ENCODE assay signal across 8 cellular contexts in the genomic region with DNA sequence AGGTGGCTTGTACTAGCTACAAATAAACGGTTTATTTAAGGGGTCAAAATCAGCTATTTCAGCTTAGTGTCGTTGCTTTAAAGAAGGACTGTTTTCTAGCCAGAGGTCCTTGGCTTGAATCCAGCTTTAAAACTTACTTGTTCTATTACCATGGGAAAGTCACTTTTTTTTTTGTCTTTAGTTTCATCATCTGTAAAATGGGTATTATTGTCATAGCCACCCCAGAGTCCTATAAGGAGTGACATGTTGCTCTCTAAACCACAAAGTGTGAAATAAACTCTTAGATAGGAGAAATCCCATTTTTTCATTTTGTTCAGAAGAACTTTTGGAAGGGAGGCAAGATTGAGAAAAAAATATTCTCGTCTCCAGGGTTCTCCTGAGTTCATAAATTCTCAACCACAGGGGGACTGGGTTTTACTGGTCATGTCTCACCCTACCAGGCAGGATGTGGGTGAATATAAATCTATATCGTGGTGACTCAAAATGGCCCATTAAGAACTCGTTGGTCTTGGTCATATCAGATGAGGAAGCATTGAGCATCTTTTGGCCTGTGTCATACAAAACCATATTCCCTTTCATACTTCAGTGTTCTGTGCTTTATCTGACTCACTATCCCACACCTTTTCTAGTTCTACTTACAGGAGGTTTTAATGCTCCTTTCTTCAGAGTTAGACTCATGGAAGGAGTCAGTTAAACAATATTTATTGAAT.
DNase-seq lines count a peak whose midpoint lies in the region; ATAC-seq and TF ChIP-seq lines count a peak whose summit lies in the region.

No MANE protein-coding gene starts in this region.

- no peak overlapping the region for H2AFZ ChIP-seq in mammary epithelial cell (ENCODE audit: low read depth, low read length)

- H3K4me1 ChIP-seq in mammary epithelial cell (ENCODE audit: insufficient read depth, low read length) (peaks cover 4% of the 10 kb centered on the region), breast epithelium (no peaks in the 10 kb centered on the region), suprapubic skin (peaks cover 5% of the 10 kb centered on the region), right cardiac atrium (ENCODE audit: control insufficient read depth, insufficient read depth, low read length) (no peaks in the 10 kb centered on the region)

- no peak for TF ChIP-seq POLR2A in breast epithelium (IDR thresholded peaks at IDR 0.05)
- no peak for TF ChIP-seq POLR2A in suprapubic skin (IDR thresholded peaks at IDR 0.05)

- H3K9me3 ChIP-seq in mammary epithelial cell (replicated peaks; ENCODE audit: insufficient read depth, low read length) = no peaks in the 10 kb centered on the region
- H3K9me3 ChIP-seq in breast epithelium = peaks cover 0 to 13% of the 10 kb centered on the region in 2 donors
- H3K9me3 ChIP-seq in suprapubic skin = no peaks in the 10 kb centered on the region
- H3K9me3 ChIP-seq in right cardiac atrium (ENCODE audit: control insufficient read depth, low read length) = no peaks in the 10 kb centered on the region

- CTCF ChIA-PET in mammary epithelial cell (lab: Charles Lee; ENCODE audit: low non-redundant PET) = no interaction called here

- no peak overlapping the region for H3K9ac ChIP-seq in mammary epithelial cell (ENCODE audit: insufficient read depth, low read length)

- in situ Hi-C loops in mammary epithelial cell (cut with MboI; ENCODE audit: low sequenced_read_pairs in 2 of 2) = no loop called here

- no peak overlapping the region for H3K27ac ChIP-seq in mammary epithelial cell (ENCODE audit: insufficient read depth, low read depth, low read length)
- no peak overlapping the region for H3K27ac ChIP-seq in breast epithelium
- H3K27ac ChIP-seq in suprapubic skin = peak overlapping the region; percentile 21
- H3K27ac ChIP-seq in right cardiac atrium (ENCODE audit: low read length) = no peak overlapping the region

- no TSS peak for BruUV-seq in mammary epithelial cell (replicated peaks; lab: Mats Ljungman, UMichigan)

- DNase-seq in mammary epithelial cell (peak; percentile 72), breast epithelium (ENCODE audit: low spot score in 2 of 2) (no peak), RKO (ENCODE audit: low spot score) (peak; percentile 37), suprapubic skin (ENCODE audit: low spot score in 2 of 2) (no peak), right cardiac atrium (no peak), DMS53 (lab: John Stamatoyannopoulos, UW) (no peak)

- H3K36me3 ChIP-seq in mammary epithelial cell (ENCODE audit: insufficient read depth, low read length) (no peaks in the 10 kb centered on the region), breast epithelium (no peaks in the 10 kb centered on the region), suprapubic skin (no peaks in the 10 kb centered on the region)

- H3K27me3 ChIP-seq in mammary epithelial cell (ENCODE audit: insufficient read depth, low read length) = no peaks in the 10 kb centered on the region
- H3K27me3 ChIP-seq in breast epithelium = no peaks in the 10 kb centered on the region
- H3K27me3 ChIP-seq in suprapubic skin = no peaks in the 10 kb centered on the region
- H3K27me3 ChIP-seq in right cardiac atrium (ENCODE audit: control insufficient read depth, insufficient read depth) = no peaks in the 10 kb centered on the region

- no peaks in the 10 kb centered on the region for H4K20me1 ChIP-seq in mammary epithelial cell (ENCODE audit: insufficient read depth, low read length)

- no peaks in the 10 kb centered on the region for H3K79me2 ChIP-seq in mammary epithelial cell (ENCODE audit: insufficient read depth, low read length)

- H3K4me2 ChIP-seq in mammary epithelial cell (ENCODE audit: insufficient read depth, low read depth, low read length) = no peak overlapping the region

- dilution Hi-C loops in mammary epithelial cell (cut with HindIII; ENCODE audit: low sequenced_read_pairs) = no loop called here

- TF ChIP-seq EP300 in suprapubic skin (IDR thresholded peaks at IDR 0.05) = no peak

- 60% methylated on average over 5 of the region's 5 CpGs for WGBS in mammary epithelial cell (ENCODE audit: low coverage, missing lambda C conversion rate)
- WGBS in suprapubic skin = 69% methylated on average over 5 of the region's 5 CpGs
- 68% methylated on average over 5 of the region's 5 CpGs for WGBS in right cardiac atrium

- ATAC-seq in HG02938 (IDR thresholded peaks at IDR 0.05; ENCODE audit: unreplicated experiment) = peak; percentile 92
- ATAC-seq in right cardiac atrium = no peak
- no peak for ATAC-seq in GM19324 (IDR thresholded peaks at IDR 0.05; ENCODE audit: low FRiP score, unreplicated experiment)

- no peak for TF ChIP-seq CTCF in mammary epithelial cell (conservative IDR thresholded peaks at IDR 0.05 in 1 of 2, IDR thresholded peaks at IDR 0.05 in 1 of 2; ENCODE audit: extremely low read depth in 1 of 2, insufficient read depth in 1 of 2, low read depth in 1 of 2, low read length in 2 of 2)
- TF ChIP-seq CTCF in breast epithelium (IDR thresholded peaks at IDR 0.05) = no peak
- TF ChIP-seq CTCF in suprapubic skin (IDR thresholded peaks at IDR 0.05) = no peak

- H3K4me3 ChIP-seq in mammary epithelial cell (replicated peaks in 1 of 3; ENCODE audit: insufficient read depth in 1 of 3, low read depth in 2 of 3, low read length in 3 of 3) (no peak overlapping the region), breast epithelium (no peak overlapping the region), suprapubic skin (no peak overlapping the region), right cardiac atrium (ENCODE audit: low read length) (no peak overlapping the region)

- intact Hi-C loops in mammary epithelial cell (cut with micrococcal nuclease) (no loop called here), breast epithelium (cut with DNase I; ENCODE audit: low total_unique reads) (no loop called here), right cardiac atrium (cut with DNase I) (no loop called here)

Comparison
In these comparisons a context has a peak if more than half of its experiments do, and no peak if none do; other contexts are left out.
1. DNase-seq: peak in mammary epithelial cell (single experiment) and RKO (single experiment); none in breast epithelium (0 of 2), suprapubic skin (0 of 2), right cardiac atrium (0 of 3) and DMS53 (single experiment).